ENCODE assay signal across 8 cellular contexts in genomic region chr12:122190842-122191668, GRCh38. TPM values are rescaled to one million over a fixed set of nuclear protein-coding genes. Genes with fewer than 3 reads are reported as not detected.
DNase-seq lines count a peak whose midpoint lies in the region; ATAC-seq and TF ChIP-seq lines count a peak whose summit lies in the region.

No MANE protein-coding gene starts in this region.

- H3K27ac Mint-ChIP-seq in Calu3 (ENCODE audit: unreplicated experiment): no peak overlapping the region
- no peak overlapping the region for H3K27ac Mint-ChIP-seq in activated T-cell treated with anti-CD3 and anti-CD28 coated beads, Interleukin-2, amount 50 U/mL, for 72 hours

- H3K27ac ChIP-seq in PC-3 (ENCODE audit: low read length): no peak overlapping the region
- H3K27ac ChIP-seq in foreskin keratinocyte: no peak overlapping the region

- H3K27me3 ChIP-seq in PC-3 (ENCODE audit: low read length) (no peaks in the 10 kb centered on the region), foreskin keratinocyte (peaks cover 3% of the 10 kb centered on the region)

- H3K4me2 ChIP-seq in PC-3 (ENCODE audit: low read length): no peak overlapping the region

- no peak overlapping the region for H3K4me3 ChIP-seq in PC-3 (ENCODE audit: low read length)

- no peaks in the 10 kb centered on the region for H3K79me2 ChIP-seq in PC-3 (ENCODE audit: low read length)

- peaks cover 7% of the 10 kb centered on the region for H3K36me3 Mint-ChIP-seq in Calu3 (ENCODE audit: insufficient read depth, unreplicated experiment)
- H3K36me3 Mint-ChIP-seq in activated T-cell treated with anti-CD3 and anti-CD28 coated beads, Interleukin-2, amount 50 U/mL, for 72 hours (ENCODE audit: insufficient read depth in 2 of 2): peaks cover 0 to 3% of the 10 kb centered on the region in 2 donors

- no peaks in the 10 kb centered on the region for H3K9me3 ChIP-seq in PC-3 (ENCODE audit: low read length)

- peak; percentile 84 for TF ChIP-seq CTCF in Calu3 (IDR thresholded peaks at IDR 0.05; ENCODE audit: unreplicated experiment)
- TF ChIP-seq CTCF in PC-3 (conservative IDR thresholded peaks at IDR 0.05; ENCODE audit: low read depth, low read length): peak; percentile 95
- TF ChIP-seq CTCF in foreskin keratinocyte (conservative IDR thresholded peaks at IDR 0.05): peak; percentile 88

- H3K9me3 Mint-ChIP-seq in Calu3 (ENCODE audit: low read depth, unreplicated experiment): peaks cover 6% of the 10 kb centered on the region
- peaks cover 0 to 1% of the 10 kb centered on the region in 2 donors for H3K9me3 Mint-ChIP-seq in activated T-cell treated with anti-CD3 and anti-CD28 coated beads, Interleukin-2, amount 50 U/mL, for 72 hours

- POLR2A ChIA-PET in PC-3 (lab: Charles Lee; ENCODE audit: unreplicated experiment): no interaction called here

- H3K4me1 ChIP-seq in PC-3 (ENCODE audit: insufficient read depth, low read length) (no peaks in the 10 kb centered on the region), foreskin keratinocyte (no peaks in the 10 kb centered on the region)

- intact Hi-C loops in Calu3 (cut with micrococcal nuclease; ENCODE audit: unreplicated experiment): loop anchor here (1.0 to 10.0 kb wide), 3 partner anchors 60 to 276 kb away; partner anchors contain the start of gene CFAP251
- intact Hi-C loops in PC-3 (cut with micrococcal nuclease): loop anchor here (1.0 to 5.0 kb wide), 3 partner anchors 39 to 137 kb away; no protein-coding TSS in a partner anchor

- H3K36me3 ChIP-seq in PC-3 (ENCODE audit: low read depth, low read length): no peaks in the 10 kb centered on the region

- H3K9ac ChIP-seq in PC-3 (ENCODE audit: low read length): no peak overlapping the region

- no peaks in the 10 kb centered on the region for H3K4me1 Mint-ChIP-seq in Calu3 (ENCODE audit: low read depth, unreplicated experiment)
- peaks cover 5% of the 10 kb centered on the region for H3K4me1 Mint-ChIP-seq in activated T-cell treated with anti-CD3 and anti-CD28 coated beads, Interleukin-2, amount 50 U/mL, for 72 hours (ENCODE audit: low read depth)

- BruUV-seq in Calu3 (replicated peaks; lab: Mats Ljungman, UMichigan) (no TSS peak), PC-3 (replicated peaks; lab: Mats Ljungman, UMichigan) (no TSS peak)

- peak; percentile 86 for DNase-seq in Calu3
- DNase-seq in PC-3: peak; percentile 90
- DNase-seq in activated T-cell treated with anti-CD3 and anti-CD28 coated beads, Interleukin-2, amount 50 U/mL, for 72 hours: peak; percentile 76 to 83
- DNase-seq in foreskin keratinocyte: peak in 1 of 2 donors; percentile 39
- peak; percentile 19 for DNase-seq in pulmonary artery endothelial cell (ENCODE audit: low read depth, low spot score)

- H3K9me2 ChIP-seq in PC-3 (replicated peaks; ENCODE audit: low read length): no peaks in the 10 kb centered on the region

- no peak overlapping the region for H3K4me3 Mint-ChIP-seq in Calu3 (ENCODE audit: low read depth, unreplicated experiment)
- H3K4me3 Mint-ChIP-seq in activated T-cell treated with anti-CD3 and anti-CD28 coated beads, Interleukin-2, amount 50 U/mL, for 72 hours: no peak overlapping the region

- ATAC-seq in HG02610 (IDR thresholded peaks at IDR 0.05; ENCODE audit: unreplicated experiment) (peak; percentile 45), PC-3 (peak; percentile 97), foreskin keratinocyte (peak; percentile 61), HG03039 (IDR thresholded peaks at IDR 0.05; ENCODE audit: unreplicated experiment) (no peak), HG02870 (IDR thresholded peaks at IDR 0.05; ENCODE audit: unreplicated experiment) (no peak)
- ATAC-seq in activated T-cell treated with anti-CD3 and anti-CD28 coated beads, Interleukin-2, amount 50 U/mL, for 72 hours (replicated peaks in 1 of 2): peak; percentile 90 to 91

- CTCF ChIA-PET in Calu3 (lab: Charles Lee) (interaction anchor here (0.5 to 1.7 kb wide), 9 partner anchors 16 to 274 kb away, joined by 3 to 12 read pairs (median 3); no protein-coding TSS in a partner anchor), PC-3 (lab: Charles Lee) (interaction anchor here (0.6 to 1.8 kb wide), 4 partner anchors 35 to 335 kb away, joined by 3 to 8 read pairs (median 3); no protein-coding TSS in a partner anchor)

- H3F3A ChIP-seq in PC-3 (ENCODE audit: low read length, unreplicated experiment): no peaks in the 10 kb centered on the region

- H2AFZ ChIP-seq in PC-3 (ENCODE audit: low read length): no peak overlapping the region

- no peaks in the 10 kb centered on the region for H4K20me1 ChIP-seq in PC-3 (ENCODE audit: low read length)

- H3K27me3 Mint-ChIP-seq in Calu3 (ENCODE audit: unreplicated experiment): peaks cover 27% of the 10 kb centered on the region
- H3K27me3 Mint-ChIP-seq in activated T-cell treated with anti-CD3 and anti-CD28 coated beads, Interleukin-2, amount 50 U/mL, for 72 hours (ENCODE audit: low read depth): no peaks in the 10 kb centered on the region

RNA-seq across cellular contexts. Expression of gene LRRC43, which starts 8.1 kb away (rescaled TPM):
- not detected in 2 replicates for total RNA-seq in Calu3 (2022)
- total RNA-seq in PC-3 (2014; rRNA removed): 0.66 TPM in 1 of 2 replicates, not detected in the other
- 1 to 10 TPM in 1 of 2 donors, under 1 TPM in 1; 0.74 to 1.2 TPM for total RNA-seq in activated T-cell treated with anti-CD3 and anti-CD28 coated beads, Interleukin-2, amount 50 U/mL, for 72 hours
- total RNA-seq in foreskin keratinocyte: 0.28 and 0.61 TPM in 2 replicates
- polyA plus RNA-seq in foreskin keratinocyte: 0.26 and 0.28 TPM in 2 replicates
- total RNA-seq in pulmonary artery endothelial cell: 2.2 TPM in 2 replicates

RNA-seq across cellular contexts. Expression of gene B3GNT4, which starts 12.5 kb away (rescaled TPM):
- total RNA-seq in Calu3 (2022) (0.47 and 1.1 TPM in 2 replicates), PC-3 (2014; rRNA removed) (4.0 and 4.8 TPM in 2 replicates), foreskin keratinocyte (1.2 and 1.3 TPM in 2 replicates), pulmonary artery endothelial cell (under 0.01 and 0.04 TPM in 2 replicates)
- 1 to 10 TPM in 1 of 2 donors, under 1 TPM in 1; 0.55 to 1.1 TPM for total RNA-seq in activated T-cell treated with anti-CD3 and anti-CD28 coated beads, Interleukin-2, amount 50 U/mL, for 72 hours
- polyA plus RNA-seq in foreskin keratinocyte: 1.2 and 2.3 TPM in 2 replicates

RNA-seq across cellular contexts. Expression of gene IL31, which starts 17.0 kb away (rescaled TPM):
- total RNA-seq in Calu3 (2022): not detected in 2 replicates
- not detected in 2 replicates for total RNA-seq in PC-3 (2014; rRNA removed)
- total RNA-seq in activated T-cell treated with anti-CD3 and anti-CD28 coated beads, Interleukin-2, amount 50 U/mL, for 72 hours: 1 to 10 TPM; 4.0 to 8.0 TPM
- total RNA-seq in foreskin keratinocyte: not detected in 2 replicates
- polyA plus RNA-seq in foreskin keratinocyte: not detected in 2 replicates
- not detected in 2 replicates for total RNA-seq in pulmonary artery endothelial cell

RNA-seq across cellular contexts. Expression of gene DIABLO, which starts 34.8 kb away (rescaled TPM):
- total RNA-seq in Calu3 (2022) (68.7 and 71.9 TPM in 2 replicates), PC-3 (2014; rRNA removed) (97.6 and 112 TPM in 2 replicates), foreskin keratinocyte (59.1 and 61.3 TPM in 2 replicates), pulmonary artery endothelial cell (56.6 and 62.1 TPM in 2 replicates)
- total RNA-seq in activated T-cell treated with anti-CD3 and anti-CD28 coated beads, Interleukin-2, amount 50 U/mL, for 72 hours: 10 to 100 TPM; 48.4 to 51.3 TPM
- polyA plus RNA-seq in foreskin keratinocyte: 59.9 and 63.9 TPM in 2 replicates

Comparison
In these comparisons a context has a peak if more than half of its experiments do, and no peak if none do; other contexts are left out.
1. ATAC-seq: peak in HG02610 (single experiment), PC-3 (single experiment), activated T-cell treated with anti-CD3 and anti-CD28 coated beads, Interleukin-2, amount 50 U/mL, for 72 hours (2 of 2) and foreskin keratinocyte (single experiment); none in HG03039 (single experiment) and HG02870 (single experiment).
2. Peak in every context shown above with its lines, with median percentiles within 50 percentile points of each other: CTCF ChIP-seq.